8 cellular contexts compared by ENCODE assay signal in genomic region chr2:202238234-202239197, GRCh38. TPM values are rescaled to one million over a fixed set of nuclear protein-coding genes. Genes with fewer than 3 reads are reported as not detected.
DNase-seq lines count a peak whose midpoint lies in the region; ATAC-seq and TF ChIP-seq lines count a peak whose summit lies in the region.

SUMO1 (minus strand) TSS chr2:202238597; CDS start chr2:202238451, 146 bp downstream.

- DNase-seq in AG20443 (ENCODE audit: low spot score), result peak; percentile 94
- DNase-seq in NCI-H460 (ENCODE audit: extremely low read depth, low read depth), result peak; percentile 84
- DNase-seq in activated CD4-positive, alpha-beta T cell treated with anti-CD3 and anti-CD28 coated beads for 1 hour, result peak; percentile 86
- peak; percentile 75 to 88 for DNase-seq in cerebellar nuclear complex (lab: John Stamatoyannopoulos, UW)
- DNase-seq in islet precursor cell, result peak; percentile 97
- DNase-seq in stimulated activated CD4-positive, alpha-beta T cell treated with anti-CD3 and anti-CD28 coated beads, Interleukin-12 subunit alpha, Interleukin-12 subunit beta, amount 100 ng/mL, for 48 hours (ENCODE audit: low read depth in 2 of 3, low spot score in 1 of 3), result peak; percentile 86 to 88 (median 86)

- peak; percentile 89 for ATAC-seq in HG03378 (IDR thresholded peaks at IDR 0.05; ENCODE audit: unreplicated experiment)

- peak; percentile 75 for TF ChIP-seq POLR2A in GM19099 (IDR thresholded peaks at IDR 0.05; ENCODE audit: extremely low read depth, insufficient read length, low read depth)

RNA-seq across cellular contexts. Expression of gene SUMO1, which starts in this region (rescaled TPM):
- 154 and 168 TPM in 2 replicates for total RNA-seq in NCI-H460 (2014; rRNA removed; shearing (Covaris generic))
- polyA plus RNA-seq in NCI-H460 (2014; cell fraction: nucleus; rRNA removed), result 130 and 147 TPM in 2 replicates

Comparison
In these comparisons a context has a peak if more than half of its experiments do, and no peak if none do; other contexts are left out.
1. Peak in every context shown above with its lines: DNase-seq and ATAC-seq.